ENCODE assay signal across 1 cellular context in the genomic region with DNA sequence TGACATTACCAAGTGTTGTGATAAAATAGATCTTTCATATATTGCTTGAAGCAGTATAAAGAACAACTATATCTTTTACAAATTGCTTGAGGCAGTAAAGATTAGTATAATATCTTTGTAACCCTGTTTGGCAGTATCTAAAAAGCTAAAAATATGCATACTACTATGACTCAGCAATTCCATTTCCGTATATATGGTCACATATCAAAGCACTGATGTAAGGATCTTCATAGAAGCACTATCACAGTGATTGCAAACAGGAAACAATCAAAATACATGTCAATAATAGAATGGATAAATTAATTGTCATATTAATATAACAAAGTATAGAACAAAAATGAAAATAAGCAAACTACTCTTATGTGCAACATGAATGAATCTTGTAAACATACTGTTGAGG.
TF ChIP-seq lines count a peak whose summit lies in the region.

No MANE protein-coding gene starts in this region.

TF ChIP-seq in K562, 482 proteins besides CTCF, POLR2A, EP300 and RAD21 (continued from another document and continues in another):
- no peak for TF ChIP-seq CEBPG (CRISPR knock-in tag; IDR thresholded peaks at IDR 0.05)
- no peak for TF ChIP-seq CEBPG (tag; conservative IDR thresholded peaks at IDR 0.05 in 1 of 2, IDR thresholded peaks at IDR 0.05 in 1 of 2)
- TF ChIP-seq, protein P1, sequence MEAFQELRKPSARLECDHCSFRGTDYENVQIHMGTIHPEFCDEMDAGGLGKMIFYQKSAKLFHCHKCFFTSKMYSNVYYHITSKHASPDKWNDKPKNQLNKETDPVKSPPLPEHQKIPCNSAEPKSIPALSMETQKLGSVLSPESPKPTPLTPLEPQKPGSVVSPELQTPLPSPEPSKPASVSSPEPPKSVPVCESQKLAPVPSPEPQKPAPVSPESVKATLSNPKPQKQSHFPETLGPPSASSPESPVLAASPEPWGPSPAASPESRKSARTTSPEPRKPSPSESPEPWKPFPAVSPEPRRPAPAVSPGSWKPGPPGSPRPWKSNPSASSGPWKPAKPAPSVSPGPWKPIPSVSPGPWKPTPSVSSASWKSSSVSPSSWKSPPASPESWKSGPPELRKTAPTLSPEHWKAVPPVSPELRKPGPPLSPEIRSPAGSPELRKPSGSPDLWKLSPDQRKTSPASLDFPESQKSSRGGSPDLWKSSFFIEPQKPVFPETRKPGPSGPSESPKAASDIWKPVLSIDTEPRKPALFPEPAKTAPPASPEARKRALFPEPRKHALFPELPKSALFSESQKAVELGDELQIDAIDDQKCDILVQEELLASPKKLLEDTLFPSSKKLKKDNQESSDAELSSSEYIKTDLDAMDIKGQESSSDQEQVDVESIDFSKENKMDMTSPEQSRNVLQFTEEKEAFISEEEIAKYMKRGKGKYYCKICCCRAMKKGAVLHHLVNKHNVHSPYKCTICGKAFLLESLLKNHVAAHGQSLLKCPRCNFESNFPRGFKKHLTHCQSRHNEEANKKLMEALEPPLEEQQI (IDR thresholded peaks at IDR 0.05), result no peak
- TF ChIP-seq KLF16 (IDR thresholded peaks at IDR 0.05), result no peak
- TF ChIP-seq ZBTB7A (IDR thresholded peaks at IDR 0.05; ENCODE audit: borderline replicate concordance, control insufficient read depth, low read depth, low read length), result no peak
- TF ChIP-seq ZNF282 (CRISPR knock-in tag; IDR thresholded peaks at IDR 0.05), result no peak
- TF ChIP-seq, protein P2, sequence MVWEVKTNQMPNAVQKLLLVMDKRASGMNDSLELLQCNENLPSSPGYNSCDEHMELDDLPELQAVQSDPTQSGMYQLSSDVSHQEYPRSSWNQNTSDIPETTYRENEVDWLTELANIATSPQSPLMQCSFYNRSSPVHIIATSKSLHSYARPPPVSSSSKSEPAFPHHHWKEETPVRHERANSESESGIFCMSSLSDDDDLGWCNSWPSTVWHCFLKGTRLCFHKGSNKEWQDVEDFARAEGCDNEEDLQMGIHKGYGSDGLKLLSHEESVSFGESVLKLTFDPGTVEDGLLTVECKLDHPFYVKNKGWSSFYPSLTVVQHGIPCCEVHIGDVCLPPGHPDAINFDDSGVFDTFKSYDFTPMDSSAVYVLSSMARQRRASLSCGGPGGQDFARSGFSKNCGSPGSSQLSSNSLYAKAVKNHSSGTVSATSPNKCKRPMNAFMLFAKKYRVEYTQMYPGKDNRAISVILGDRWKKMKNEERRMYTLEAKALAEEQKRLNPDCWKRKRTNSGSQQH (CRISPR knock-in tag; IDR thresholded peaks at IDR 0.05), result no peak
- TF ChIP-seq, protein P3, sequence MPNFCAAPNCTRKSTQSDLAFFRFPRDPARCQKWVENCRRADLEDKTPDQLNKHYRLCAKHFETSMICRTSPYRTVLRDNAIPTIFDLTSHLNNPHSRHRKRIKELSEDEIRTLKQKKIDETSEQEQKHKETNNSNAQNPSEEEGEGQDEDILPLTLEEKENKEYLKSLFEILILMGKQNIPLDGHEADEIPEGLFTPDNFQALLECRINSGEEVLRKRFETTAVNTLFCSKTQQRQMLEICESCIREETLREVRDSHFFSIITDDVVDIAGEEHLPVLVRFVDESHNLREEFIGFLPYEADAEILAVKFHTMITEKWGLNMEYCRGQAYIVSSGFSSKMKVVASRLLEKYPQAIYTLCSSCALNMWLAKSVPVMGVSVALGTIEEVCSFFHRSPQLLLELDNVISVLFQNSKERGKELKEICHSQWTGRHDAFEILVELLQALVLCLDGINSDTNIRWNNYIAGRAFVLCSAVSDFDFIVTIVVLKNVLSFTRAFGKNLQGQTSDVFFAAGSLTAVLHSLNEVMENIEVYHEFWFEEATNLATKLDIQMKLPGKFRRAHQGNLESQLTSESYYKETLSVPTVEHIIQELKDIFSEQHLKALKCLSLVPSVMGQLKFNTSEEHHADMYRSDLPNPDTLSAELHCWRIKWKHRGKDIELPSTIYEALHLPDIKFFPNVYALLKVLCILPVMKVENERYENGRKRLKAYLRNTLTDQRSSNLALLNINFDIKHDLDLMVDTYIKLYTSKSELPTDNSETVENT (CRISPR knock-in tag; IDR thresholded peaks at IDR 0.05), result no peak
- no peak for TF ChIP-seq CEBPB (tag; IDR thresholded peaks at IDR 0.05)
- TF ChIP-seq ZNF24 (IDR thresholded peaks at IDR 0.05), result no peak
- TF ChIP-seq JUND (IDR thresholded peaks at IDR 0.05; ENCODE audit: borderline replicate concordance, low read depth, low read length), result no peak
- TF ChIP-seq JUND (tag; IDR thresholded peaks at IDR 0.05; ENCODE audit: borderline replicate concordance, low read depth, low read length), result 0 out of 3 replicates have a peak, but pooled peaks have one; percentile 16
- TF ChIP-seq, protein P4, sequence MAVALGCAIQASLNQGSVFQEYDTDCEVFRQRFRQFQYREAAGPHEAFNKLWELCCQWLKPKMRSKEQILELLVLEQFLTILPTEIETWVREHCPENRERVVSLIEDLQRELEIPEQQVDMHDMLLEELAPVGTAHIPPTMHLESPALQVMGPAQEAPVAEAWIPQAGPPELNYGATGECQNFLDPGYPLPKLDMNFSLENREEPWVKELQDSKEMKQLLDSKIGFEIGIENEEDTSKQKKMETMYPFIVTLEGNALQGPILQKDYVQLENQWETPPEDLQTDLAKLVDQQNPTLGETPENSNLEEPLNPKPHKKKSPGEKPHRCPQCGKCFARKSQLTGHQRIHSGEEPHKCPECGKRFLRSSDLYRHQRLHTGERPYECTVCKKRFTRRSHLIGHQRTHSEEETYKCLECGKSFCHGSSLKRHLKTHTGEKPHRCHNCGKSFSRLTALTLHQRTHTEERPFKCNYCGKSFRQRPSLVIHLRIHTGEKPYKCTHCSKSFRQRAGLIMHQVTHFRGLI (CRISPR knock-in tag; IDR thresholded peaks at IDR 0.05), result no peak
- TF ChIP-seq SOX6 (IDR thresholded peaks at IDR 0.05), result no peak
- no peak for TF ChIP-seq ZNF764 (CRISPR knock-in tag; IDR thresholded peaks at IDR 0.05; ENCODE audit: low read depth)
- no peak for TF ChIP-seq FOXK2 (conservative IDR thresholded peaks at IDR 0.05 in 1 of 2, IDR thresholded peaks at IDR 0.05 in 1 of 2; ENCODE audit: low read depth in 2 of 2)
- TF ChIP-seq MAFG (tag; conservative IDR thresholded peaks at IDR 0.05), result peak; percentile 96
- TF ChIP-seq NR1H2 (CRISPR knock-in tag; IDR thresholded peaks at IDR 0.05), result no peak
- TF ChIP-seq, protein P5, sequence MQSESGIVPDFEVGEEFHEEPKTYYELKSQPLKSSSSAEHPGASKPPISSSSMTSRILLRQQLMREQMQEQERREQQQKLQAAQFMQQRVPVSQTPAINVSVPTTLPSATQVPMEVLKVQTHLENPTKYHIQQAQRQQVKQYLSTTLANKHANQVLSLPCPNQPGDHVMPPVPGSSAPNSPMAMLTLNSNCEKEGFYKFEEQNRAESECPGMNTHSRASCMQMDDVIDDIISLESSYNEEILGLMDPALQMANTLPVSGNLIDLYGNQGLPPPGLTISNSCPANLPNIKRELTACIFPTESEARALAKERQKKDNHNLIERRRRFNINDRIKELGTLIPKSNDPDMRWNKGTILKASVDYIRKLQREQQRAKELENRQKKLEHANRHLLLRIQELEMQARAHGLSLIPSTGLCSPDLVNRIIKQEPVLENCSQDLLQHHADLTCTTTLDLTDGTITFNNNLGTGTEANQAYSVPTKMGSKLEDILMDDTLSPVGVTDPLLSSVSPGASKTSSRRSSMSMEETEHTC (IDR thresholded peaks at IDR 0.05), result no peak
- TF ChIP-seq EWSR1 (IDR thresholded peaks at IDR 0.05; ENCODE audit: borderline replicate concordance, low read depth, partially characterized antibody), result no peak
- peak; percentile 90 for TF ChIP-seq MAFF (IDR thresholded peaks at IDR 0.05; ENCODE audit: low read length)
- no peak for TF ChIP-seq ZNF184 (CRISPR knock-in tag; IDR thresholded peaks at IDR 0.05)
- TF ChIP-seq ARID1B (IDR thresholded peaks at IDR 0.05), result peak; percentile 31; the same call in 1 of the 2 replicates
- TF ChIP-seq ZFP36 (IDR thresholded peaks at IDR 0.05; ENCODE audit: low read depth, low read length, partially characterized antibody), result no peak
- no peak for TF ChIP-seq IRF2 (CRISPR knock-in tag; IDR thresholded peaks at IDR 0.05)
- TF ChIP-seq KDM5B (IDR thresholded peaks at IDR 0.05; ENCODE audit: insufficient replicate concordance, low read depth, low read length), result no peak
- no peak for TF ChIP-seq MCM2 (IDR thresholded peaks at IDR 0.05; ENCODE audit: low read depth)
- no peak for TF ChIP-seq SMARCB1 (IDR thresholded peaks at IDR 0.05; ENCODE audit: insufficient read length, low read depth)
- no peak for TF ChIP-seq HDAC2 (IDR thresholded peaks at IDR 0.05)
- TF ChIP-seq, protein P6, sequence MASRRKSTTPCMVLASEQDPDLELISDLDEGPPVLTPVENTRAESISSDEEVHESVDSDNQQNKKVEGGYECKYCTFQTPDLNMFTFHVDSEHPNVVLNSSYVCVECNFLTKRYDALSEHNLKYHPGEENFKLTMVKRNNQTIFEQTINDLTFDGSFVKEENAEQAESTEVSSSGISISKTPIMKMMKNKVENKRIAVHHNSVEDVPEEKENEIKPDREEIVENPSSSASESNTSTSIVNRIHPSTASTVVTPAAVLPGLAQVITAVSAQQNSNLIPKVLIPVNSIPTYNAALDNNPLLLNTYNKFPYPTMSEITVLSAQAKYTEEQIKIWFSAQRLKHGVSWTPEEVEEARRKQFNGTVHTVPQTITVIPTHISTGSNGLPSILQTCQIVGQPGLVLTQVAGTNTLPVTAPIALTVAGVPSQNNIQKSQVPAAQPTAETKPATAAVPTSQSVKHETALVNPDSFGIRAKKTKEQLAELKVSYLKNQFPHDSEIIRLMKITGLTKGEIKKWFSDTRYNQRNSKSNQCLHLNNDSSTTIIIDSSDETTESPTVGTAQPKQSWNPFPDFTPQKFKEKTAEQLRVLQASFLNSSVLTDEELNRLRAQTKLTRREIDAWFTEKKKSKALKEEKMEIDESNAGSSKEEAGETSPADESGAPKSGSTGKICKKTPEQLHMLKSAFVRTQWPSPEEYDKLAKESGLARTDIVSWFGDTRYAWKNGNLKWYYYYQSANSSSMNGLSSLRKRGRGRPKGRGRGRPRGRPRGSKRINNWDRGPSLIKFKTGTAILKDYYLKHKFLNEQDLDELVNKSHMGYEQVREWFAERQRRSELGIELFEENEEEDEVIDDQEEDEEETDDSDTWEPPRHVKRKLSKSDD (conservative IDR thresholded peaks at IDR 0.05; ENCODE audit: low read length), result no peak
- no peak for TF ChIP-seq FOXJ3 (CRISPR knock-in tag; IDR thresholded peaks at IDR 0.05)
- no peak for TF ChIP-seq RCOR1 (IDR thresholded peaks at IDR 0.05; ENCODE audit: borderline replicate concordance in 1 of 2, low read depth in 2 of 2, low read length in 2 of 2)
- TF ChIP-seq, protein P7, sequence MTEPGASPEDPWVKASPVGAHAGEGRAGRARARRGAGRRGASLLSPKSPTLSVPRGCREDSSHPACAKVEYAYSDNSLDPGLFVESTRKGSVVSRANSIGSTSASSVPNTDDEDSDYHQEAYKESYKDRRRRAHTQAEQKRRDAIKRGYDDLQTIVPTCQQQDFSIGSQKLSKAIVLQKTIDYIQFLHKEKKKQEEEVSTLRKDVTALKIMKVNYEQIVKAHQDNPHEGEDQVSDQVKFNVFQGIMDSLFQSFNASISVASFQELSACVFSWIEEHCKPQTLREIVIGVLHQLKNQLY (CRISPR knock-in tag; conservative IDR thresholded peaks at IDR 0.05), result no peak
- TF ChIP-seq, protein P8, sequence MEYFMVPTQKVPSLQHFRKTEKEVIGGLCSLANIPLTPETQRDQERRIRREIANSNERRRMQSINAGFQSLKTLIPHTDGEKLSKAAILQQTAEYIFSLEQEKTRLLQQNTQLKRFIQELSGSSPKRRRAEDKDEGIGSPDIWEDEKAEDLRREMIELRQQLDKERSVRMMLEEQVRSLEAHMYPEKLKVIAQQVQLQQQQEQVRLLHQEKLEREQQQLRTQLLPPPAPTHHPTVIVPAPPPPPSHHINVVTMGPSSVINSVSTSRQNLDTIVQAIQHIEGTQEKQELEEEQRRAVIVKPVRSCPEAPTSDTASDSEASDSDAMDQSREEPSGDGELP (CRISPR knock-in tag; IDR thresholded peaks at IDR 0.05; ENCODE audit: borderline replicate concordance), result no peak
- no peak for TF ChIP-seq ZNF830 (CRISPR knock-in tag; IDR thresholded peaks at IDR 0.05)
- TF ChIP-seq, protein P9, sequence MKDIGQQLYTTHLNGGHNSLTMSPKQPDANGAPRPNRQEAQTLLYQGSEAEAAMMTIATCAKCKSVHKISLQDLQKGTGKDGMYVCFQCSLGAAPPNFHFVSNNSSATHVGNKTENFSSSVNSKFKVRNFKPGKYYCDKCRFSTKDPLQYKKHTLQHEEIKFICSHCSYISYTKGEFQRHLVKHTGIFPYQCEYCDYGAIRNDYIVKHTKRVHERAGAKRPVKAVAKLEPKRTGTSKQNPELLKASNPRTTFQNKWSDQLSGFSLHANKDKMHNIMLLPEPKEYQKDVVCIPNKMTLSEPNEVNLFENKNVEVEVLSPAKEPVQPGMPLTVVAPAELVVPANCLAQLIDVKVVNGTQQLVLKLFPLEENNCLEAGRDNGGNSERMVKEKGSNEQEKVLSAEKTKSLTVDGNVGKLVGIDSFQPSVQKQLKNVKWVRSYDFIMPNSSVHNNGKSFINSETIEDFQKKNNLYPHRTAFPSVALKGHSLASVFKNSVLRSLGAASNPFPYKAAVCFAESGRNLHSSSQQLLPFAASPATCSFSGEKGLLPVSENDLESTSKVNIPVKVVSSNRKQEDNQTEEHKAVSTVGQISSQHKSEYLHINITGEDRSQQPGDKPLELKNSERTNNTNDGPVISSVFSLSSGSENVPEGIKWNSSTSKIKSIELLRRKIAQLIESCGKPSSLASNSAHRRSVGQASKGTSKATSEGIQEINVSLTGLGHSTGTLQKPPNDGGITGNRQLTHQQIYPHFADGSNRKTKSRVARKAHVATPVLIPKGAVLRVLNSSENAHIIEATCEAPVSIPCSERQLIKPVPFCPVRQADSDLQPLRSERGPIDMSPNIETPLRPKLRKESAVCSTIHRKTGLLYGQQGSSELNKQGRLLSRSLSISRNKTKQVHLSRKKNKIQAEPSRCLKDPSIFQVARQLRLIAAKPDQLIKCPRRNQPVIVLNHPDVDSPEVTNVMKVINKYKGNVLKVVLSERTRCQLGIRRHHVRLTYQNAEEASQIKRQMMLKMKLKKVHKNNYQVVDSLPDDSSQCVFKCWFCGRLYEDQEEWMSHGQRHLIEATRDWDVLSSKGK (CRISPR knock-in tag; IDR thresholded peaks at IDR 0.05), result no peak
- TF ChIP-seq, protein P10, sequence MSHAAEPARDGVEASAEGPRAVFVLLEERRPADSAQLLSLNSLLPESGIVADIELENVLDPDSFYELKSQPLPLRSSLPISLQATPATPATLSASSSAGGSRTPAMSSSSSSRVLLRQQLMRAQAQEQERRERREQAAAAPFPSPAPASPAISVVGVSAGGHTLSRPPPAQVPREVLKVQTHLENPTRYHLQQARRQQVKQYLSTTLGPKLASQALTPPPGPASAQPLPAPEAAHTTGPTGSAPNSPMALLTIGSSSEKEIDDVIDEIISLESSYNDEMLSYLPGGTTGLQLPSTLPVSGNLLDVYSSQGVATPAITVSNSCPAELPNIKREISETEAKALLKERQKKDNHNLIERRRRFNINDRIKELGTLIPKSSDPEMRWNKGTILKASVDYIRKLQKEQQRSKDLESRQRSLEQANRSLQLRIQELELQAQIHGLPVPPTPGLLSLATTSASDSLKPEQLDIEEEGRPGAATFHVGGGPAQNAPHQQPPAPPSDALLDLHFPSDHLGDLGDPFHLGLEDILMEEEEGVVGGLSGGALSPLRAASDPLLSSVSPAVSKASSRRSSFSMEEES (CRISPR knock-in tag; IDR thresholded peaks at IDR 0.05), result no peak
- 0 out of 2 replicates have a peak, but pooled peaks have one; percentile 32 for TF ChIP-seq MEF2D (tag; conservative IDR thresholded peaks at IDR 0.05; ENCODE audit: low read depth)
- TF ChIP-seq FIP1L1 (IDR thresholded peaks at IDR 0.05; ENCODE audit: low read depth, low read length, poor library complexity, severe bottlenecking), result no peak
- no peak for TF ChIP-seq HNRNPUL1 (IDR thresholded peaks at IDR 0.05; ENCODE audit: low read length)
- no peak for TF ChIP-seq GTF2E2 (tag; IDR thresholded peaks at IDR 0.05)
- TF ChIP-seq DNMT1 (IDR thresholded peaks at IDR 0.05), result no peak
- no peak for TF ChIP-seq EP400 (IDR thresholded peaks at IDR 0.05)
- TF ChIP-seq ZKSCAN1 (IDR thresholded peaks at IDR 0.05; ENCODE audit: low read depth, low read length), result no peak
- no peak for TF ChIP-seq ZNF717 (CRISPR knock-in tag; IDR thresholded peaks at IDR 0.05)
- TF ChIP-seq KLF10 (CRISPR knock-in tag; IDR thresholded peaks at IDR 0.05), result no peak
